In genomic region chr1:180179162-180179957, GRCh38 we compare ENCODE assay signal across 15 cellular contexts. TPM values are rescaled to one million over a fixed set of nuclear protein-coding genes. Genes with fewer than 3 reads are reported as not detected.
DNase-seq lines count a peak whose midpoint lies in the region; ATAC-seq, FAIRE-seq and TF ChIP-seq lines count a peak whose summit lies in the region.
"Had no signal": no experiment of that assay in that cellular context is flagged by ENCODE, and none has a peak within 500 bp of the region (broad histone marks: within the 10 kb centered on the region; RNA-seq: fewer than 3 reads in every experiment).

No MANE protein-coding gene starts in this region.

- peaks cover 0 to 3% of the 10 kb centered on the region in 2 donors for H3K36me3 ChIP-seq in kidney (ENCODE audit: control insufficient read depth in 1 of 2, insufficient read depth in 2 of 2, low read length in 2 of 2)
- H3K36me3 ChIP-seq in upper lobe of right lung, result peaks cover 50% of the 10 kb centered on the region
- H3K36me3 ChIP-seq: ovary had no signal

- H3K9ac ChIP-seq in kidney (ENCODE audit: low read length in 2 of 2), result no peak overlapping the region
- H3K9ac ChIP-seq: GM23248 had no signal

- intact Hi-C loops in cardiac septum (cut with DNase I), result loop anchor here (5.0 to 10.0 kb wide), 2 partner anchors 72 to 225 kb away; partner anchors contain the start of gene CEP350
- intact Hi-C loops in right cardiac atrium (cut with DNase I), result loop anchor here in 3 of 4 donors (5.0 to 10.0 kb wide), 3 partner anchors 62 to 315 kb away; no protein-coding TSS in a partner anchor
- intact Hi-C loops in kidney (cut with DNase I), result no loop called here
- intact Hi-C loops in upper lobe of right lung (cut with DNase I), result no loop called here

- H3K4me1 ChIP-seq in right cardiac atrium (ENCODE audit: control insufficient read depth, insufficient read depth, low read length) (peaks cover 8% of the 10 kb centered on the region), kidney (ENCODE audit: control insufficient read depth in 1 of 2, insufficient read depth in 1 of 2, low read depth in 1 of 2, low read length in 2 of 2) (peaks cover 0 to under 1% of the 10 kb centered on the region in 2 donors), upper lobe of right lung (peaks cover 3% of the 10 kb centered on the region)

- TF ChIP-seq CTCF in LNCAP (IDR thresholded peaks at IDR 0.05) (peak; percentile 32), kidney (IDR thresholded peaks at IDR 0.05; ENCODE audit: borderline replicate concordance, extremely low read depth, insufficient read depth) (no peak), upper lobe of right lung (IDR thresholded peaks at IDR 0.05) (peak; percentile 2)

- DNase-seq in cardiac septum (ENCODE audit: low spot score) (peak; percentile 55), right cardiac atrium (no peak), kidney (peak; percentile 48), upper lobe of right lung (peak; percentile 34), medulla oblongata (ENCODE audit: extremely low spot score) (no peak), germinal center (ENCODE audit: low spot score) (no peak), NCI-H146 treated with DMSO at 0.1 percent for 48 hours (lab: John Stamatoyannopoulos, UW; ENCODE audit: unreplicated experiment) (no peak)

- ATAC-seq in right cardiac atrium (no peak), upper lobe of right lung (no peak)

- FAIRE-seq in kidney (lab: Jason Lieb, UNC), result no peak

- 85% methylated on average over 12 of the region's 12 CpGs for WGBS in right cardiac atrium

- H3K27ac ChIP-seq in right cardiac atrium (ENCODE audit: low read length) (no peak overlapping the region), kidney (ENCODE audit: low read depth in 2 of 2, low read length in 2 of 2) (no peak overlapping the region), upper lobe of right lung (no peak overlapping the region)
- H3K27ac ChIP-seq: GM23248, ovary, thoracic aorta had no signal

- H3K9me3 ChIP-seq in right cardiac atrium (ENCODE audit: control insufficient read depth, low read length) (no peaks in the 10 kb centered on the region), kidney (ENCODE audit: control insufficient read depth in 1 of 2, low read length in 2 of 2) (no peaks in the 10 kb centered on the region), upper lobe of right lung (no peaks in the 10 kb centered on the region)
- H3K9me3 ChIP-seq: ovary, thoracic aorta had no signal

- H3K4me3 ChIP-seq in right cardiac atrium (ENCODE audit: low read length) (no peak overlapping the region), kidney (ENCODE audit: low read length in 2 of 2) (no peak overlapping the region), upper lobe of right lung (no peak overlapping the region)
- H3K4me3 ChIP-seq: GM23248, ovary, thoracic aorta had no signal

- H3K27me3 ChIP-seq in right cardiac atrium (ENCODE audit: control insufficient read depth, insufficient read depth), result no peaks in the 10 kb centered on the region
- H3K27me3 ChIP-seq in upper lobe of right lung, result no peaks in the 10 kb centered on the region
- H3K27me3 ChIP-seq: ovary had no signal

RNA-seq across cellular contexts. Expression of gene QSOX1, which starts 24.7 kb away (rescaled TPM):
- total RNA-seq in cardiac septum (106 TPM), right cardiac atrium (100 to 1,000 TPM; 349 to 399 (median 370) TPM), kidney (111 TPM), upper lobe of right lung (275 TPM)
- polyA plus RNA-seq in right cardiac atrium (218 TPM), kidney (ENCODE audit: insufficient read depth, low read depth, low replicate concordance) (94.5 TPM)

RNA-seq across cellular contexts. Expression of gene LHX4, which starts 50.7 kb away (rescaled TPM):
- total RNA-seq in cardiac septum (0.03 TPM), right cardiac atrium (not detected), kidney (not detected), upper lobe of right lung (not detected)
- polyA plus RNA-seq in right cardiac atrium (0.02 TPM), kidney (ENCODE audit: insufficient read depth, low read depth, low replicate concordance) (0.37 TPM)
- total RNA-seq: activated CD4-positive, alpha-beta T cell treated with anti-CD3 and anti-CD28 coated beads for 36 hours; activated T-cell treated with anti-CD3 and anti-CD28 coated beads, Interleukin-2, amount 50 U/mL, for 72 hours; dermis microvascular lymphatic vessel endothelial cell; GM23248; ovary; T-helper 1 cell treated with Interleukin-12 subunit alpha and Interleukin-12 subunit beta and Interleukin-4 antibody, amounts not matched to agents 30 ng/mL and 1 ng/mL, for 36 hours; thoracic aorta had no signal

Comparison
In these comparisons a context has a peak if more than half of its experiments do, and no peak if none do; other contexts are left out.
1. DNase-seq: peak in cardiac septum (single experiment), kidney (single experiment) and upper lobe of right lung (single experiment); none in right cardiac atrium (0 of 3), medulla oblongata (single experiment), germinal center (single experiment) and NCI-H146 treated with DMSO at 0.1 percent for 48 hours (single experiment).
2. intact Hi-C loops: an anchor here in cardiac septum (5.0 to 10.0 kb wide) and right cardiac atrium (5.0 to 10.0 kb wide); none called in kidney and upper lobe of right lung.